ENCODE assay signal across 1 cellular context in genomic region chr12:56300644-56301464, GRCh38.
TF ChIP-seq lines count a peak whose summit lies in the region.

No MANE protein-coding gene starts in this region.

TF ChIP-seq in HepG2, 621 proteins besides CTCF, POLR2A, EP300 and RAD21 (continues in another document):
- TF ChIP-seq, protein P1, sequence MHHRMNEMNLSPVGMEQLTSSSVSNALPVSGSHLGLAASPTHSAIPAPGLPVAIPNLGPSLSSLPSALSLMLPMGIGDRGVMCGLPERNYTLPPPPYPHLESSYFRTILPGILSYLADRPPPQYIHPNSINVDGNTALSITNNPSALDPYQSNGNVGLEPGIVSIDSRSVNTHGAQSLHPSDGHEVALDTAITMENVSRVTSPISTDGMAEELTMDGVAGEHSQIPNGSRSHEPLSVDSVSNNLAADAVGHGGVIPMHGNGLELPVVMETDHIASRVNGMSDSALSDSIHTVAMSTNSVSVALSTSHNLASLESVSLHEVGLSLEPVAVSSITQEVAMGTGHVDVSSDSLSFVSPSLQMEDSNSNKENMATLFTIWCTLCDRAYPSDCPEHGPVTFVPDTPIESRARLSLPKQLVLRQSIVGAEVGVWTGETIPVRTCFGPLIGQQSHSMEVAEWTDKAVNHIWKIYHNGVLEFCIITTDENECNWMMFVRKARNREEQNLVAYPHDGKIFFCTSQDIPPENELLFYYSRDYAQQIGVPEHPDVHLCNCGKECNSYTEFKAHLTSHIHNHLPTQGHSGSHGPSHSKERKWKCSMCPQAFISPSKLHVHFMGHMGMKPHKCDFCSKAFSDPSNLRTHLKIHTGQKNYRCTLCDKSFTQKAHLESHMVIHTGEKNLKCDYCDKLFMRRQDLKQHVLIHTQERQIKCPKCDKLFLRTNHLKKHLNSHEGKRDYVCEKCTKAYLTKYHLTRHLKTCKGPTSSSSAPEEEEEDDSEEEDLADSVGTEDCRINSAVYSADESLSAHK (CRISPR knock-in tag; IDR thresholded peaks at IDR 0.05; ENCODE audit: borderline replicate concordance), result no peak
- no peak for TF ChIP-seq ZBTB7A (CRISPR knock-in tag; IDR thresholded peaks at IDR 0.05)
- TF ChIP-seq NAIF1 (CRISPR knock-in tag; IDR thresholded peaks at IDR 0.05; ENCODE audit: borderline replicate concordance), result no peak
- no peak for TF ChIP-seq RFX1 (IDR thresholded peaks at IDR 0.05)
- TF ChIP-seq ADNP (CRISPR knock-in tag; IDR thresholded peaks at IDR 0.05), result no peak
- no peak for TF ChIP-seq ZNF296 (CRISPR knock-in tag; conservative IDR thresholded peaks at IDR 0.05)
- TF ChIP-seq SMARCC2 (IDR thresholded peaks at IDR 0.05), result no peak
- TF ChIP-seq, protein P2, sequence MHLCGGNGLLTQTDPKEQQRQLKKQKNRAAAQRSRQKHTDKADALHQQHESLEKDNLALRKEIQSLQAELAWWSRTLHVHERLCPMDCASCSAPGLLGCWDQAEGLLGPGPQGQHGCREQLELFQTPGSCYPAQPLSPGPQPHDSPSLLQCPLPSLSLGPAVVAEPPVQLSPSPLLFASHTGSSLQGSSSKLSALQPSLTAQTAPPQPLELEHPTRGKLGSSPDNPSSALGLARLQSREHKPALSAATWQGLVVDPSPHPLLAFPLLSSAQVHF (CRISPR knock-in tag; IDR thresholded peaks at IDR 0.05), result no peak
- no peak for TF ChIP-seq NR2F1 (CRISPR knock-in tag; IDR thresholded peaks at IDR 0.05)
- no peak for TF ChIP-seq CHD2 (IDR thresholded peaks at IDR 0.05; ENCODE audit: low read depth, low read length)
- no peak for TF ChIP-seq ZNF33B (CRISPR knock-in tag; IDR thresholded peaks at IDR 0.05)
- TF ChIP-seq BRD4 (CRISPR knock-in tag; IDR thresholded peaks at IDR 0.05), result 0 out of 2 replicates have a peak, but pooled peaks have one; percentile 24
- TF ChIP-seq ZBTB21 (CRISPR knock-in tag; IDR thresholded peaks at IDR 0.05), result peak; percentile 43; the same call in 1 of the 2 replicates
- TF ChIP-seq ZSCAN29 (CRISPR knock-in tag; conservative IDR thresholded peaks at IDR 0.05), result 0 out of 2 replicates have a peak, but pooled peaks have one; percentile 2
- TF ChIP-seq, protein P3, sequence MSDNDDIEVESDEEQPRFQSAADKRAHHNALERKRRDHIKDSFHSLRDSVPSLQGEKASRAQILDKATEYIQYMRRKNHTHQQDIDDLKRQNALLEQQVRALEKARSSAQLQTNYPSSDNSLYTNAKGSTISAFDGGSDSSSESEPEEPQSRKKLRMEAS (IDR thresholded peaks at IDR 0.05), result no peak
- no peak for TF ChIP-seq ZNF207 (IDR thresholded peaks at IDR 0.05; ENCODE audit: borderline replicate concordance)
- TF ChIP-seq ZNF577 (CRISPR knock-in tag; IDR thresholded peaks at IDR 0.05; ENCODE audit: borderline replicate concordance, low read depth), result no peak
- TF ChIP-seq MTA1 (CRISPR knock-in tag; IDR thresholded peaks at IDR 0.05; ENCODE audit: borderline replicate concordance), result no peak
- TF ChIP-seq HMG20B (CRISPR knock-in tag; conservative IDR thresholded peaks at IDR 0.05), result no peak
- TF ChIP-seq NBN (conservative IDR thresholded peaks at IDR 0.05), result no peak
- TF ChIP-seq ZNF20 (CRISPR knock-in tag; IDR thresholded peaks at IDR 0.05), result no peak
- TF ChIP-seq USF2 (IDR thresholded peaks at IDR 0.05; ENCODE audit: low read depth, low read length), result no peak
- no peak for TF ChIP-seq USF2 (CRISPR knock-in tag; IDR thresholded peaks at IDR 0.05; ENCODE audit: borderline replicate concordance)
- no peak for TF ChIP-seq ZNF550 (CRISPR knock-in tag; IDR thresholded peaks at IDR 0.05; ENCODE audit: borderline replicate concordance)
- TF ChIP-seq SNAPC5 (CRISPR knock-in tag; IDR thresholded peaks at IDR 0.05; ENCODE audit: borderline replicate concordance), result no peak
- 0 out of 2 replicates have a peak, but pooled peaks have one; percentile 50 for TF ChIP-seq CCDC6 (CRISPR knock-in tag; IDR thresholded peaks at IDR 0.05)
- no peak for TF ChIP-seq HNRNPH1 (optimal IDR thresholded peaks at IDR 0.05; ENCODE audit: low read depth, low read length)
- no peak for TF ChIP-seq ZNF589 (CRISPR knock-in tag; conservative IDR thresholded peaks at IDR 0.05)
- no peak for TF ChIP-seq IRX3 (CRISPR knock-in tag; IDR thresholded peaks at IDR 0.05; ENCODE audit: borderline replicate concordance, low read depth)
- TF ChIP-seq ZNF614 (CRISPR knock-in tag; IDR thresholded peaks at IDR 0.05; ENCODE audit: borderline replicate concordance), result no peak
- no peak for TF ChIP-seq SRSF9 (IDR thresholded peaks at IDR 0.05; ENCODE audit: borderline replicate concordance, insufficient read depth, low read depth, low read length, poor library complexity, severe bottlenecking)
- no peak for TF ChIP-seq ELF3 (CRISPR knock-in tag; IDR thresholded peaks at IDR 0.05)
- TF ChIP-seq ZNF432 (CRISPR knock-in tag; IDR thresholded peaks at IDR 0.05; ENCODE audit: borderline replicate concordance), result no peak
- no peak for TF ChIP-seq TP53 (CRISPR knock-in tag; conservative IDR thresholded peaks at IDR 0.05)
- TF ChIP-seq ZBTB8A (CRISPR knock-in tag; IDR thresholded peaks at IDR 0.05; ENCODE audit: borderline replicate concordance, low read depth), result no peak
- no peak for TF ChIP-seq SOX13 (IDR thresholded peaks at IDR 0.05)
- TF ChIP-seq SOX13 (CRISPR knock-in tag; conservative IDR thresholded peaks at IDR 0.05 in 1 of 2, IDR thresholded peaks at IDR 0.05 in 1 of 2), result peak in 1 of 2 experiments; percentile 17; a peak in 1 of 4 replicates
- TF ChIP-seq ZBTB33 (CRISPR knock-in tag; IDR thresholded peaks at IDR 0.05), result peak; percentile 49; the same call in 1 of the 2 replicates
- 0 out of 2 replicates have a peak, but pooled peaks have one; percentile 8 for TF ChIP-seq ZNF850 (CRISPR knock-in tag; conservative IDR thresholded peaks at IDR 0.05)
- TF ChIP-seq PHF5A (CRISPR knock-in tag; IDR thresholded peaks at IDR 0.05; ENCODE audit: low read depth, unreplicated experiment), result no peak
- no peak for TF ChIP-seq FOXP1 (IDR thresholded peaks at IDR 0.05)
- no peak for TF ChIP-seq FOXP1 (CRISPR knock-in tag; IDR thresholded peaks at IDR 0.05)
- TF ChIP-seq ZNF496 (CRISPR knock-in tag; IDR thresholded peaks at IDR 0.05; ENCODE audit: insufficient replicate concordance), result no peak
- 0 out of 2 replicates have a peak, but pooled peaks have one; percentile 48 for TF ChIP-seq SMYD3 (CRISPR knock-in tag; IDR thresholded peaks at IDR 0.05)
- TF ChIP-seq SIN3A (IDR thresholded peaks at IDR 0.05; ENCODE audit: borderline replicate concordance, low read depth, low read length), result no peak
- TF ChIP-seq ZNF318 (CRISPR knock-in tag; IDR thresholded peaks at IDR 0.05), result no peak
- no peak for TF ChIP-seq FOXA1 (IDR thresholded peaks at IDR 0.05)
- no peak for TF ChIP-seq FOXA1 (CRISPR knock-in tag; IDR thresholded peaks at IDR 0.05)
- no peak for TF ChIP-seq FOSL1 (CRISPR knock-in tag; IDR thresholded peaks at IDR 0.05; ENCODE audit: borderline replicate concordance)
- TF ChIP-seq ZNF619 (CRISPR knock-in tag; IDR thresholded peaks at IDR 0.05), result no peak
- peak; percentile 97 for TF ChIP-seq ZNF335 (CRISPR knock-in tag; IDR thresholded peaks at IDR 0.05)
- no peak for TF ChIP-seq NFYB (CRISPR knock-in tag; IDR thresholded peaks at IDR 0.05)
- no peak for TF ChIP-seq CEBPB (IDR thresholded peaks at IDR 0.05; ENCODE audit: borderline replicate concordance, low read depth, low read length)
- no peak for TF ChIP-seq ZNF552 (CRISPR knock-in tag; IDR thresholded peaks at IDR 0.05; ENCODE audit: borderline replicate concordance)
- no peak for TF ChIP-seq ZNF512 (CRISPR knock-in tag; IDR thresholded peaks at IDR 0.05)
- TF ChIP-seq SKI (IDR thresholded peaks at IDR 0.05; ENCODE audit: partially characterized antibody), result no peak
- TF ChIP-seq TCF7 (IDR thresholded peaks at IDR 0.05; ENCODE audit: low read depth), result no peak
